ENCODE assay signal across 26 cellular contexts in the genomic region with DNA sequence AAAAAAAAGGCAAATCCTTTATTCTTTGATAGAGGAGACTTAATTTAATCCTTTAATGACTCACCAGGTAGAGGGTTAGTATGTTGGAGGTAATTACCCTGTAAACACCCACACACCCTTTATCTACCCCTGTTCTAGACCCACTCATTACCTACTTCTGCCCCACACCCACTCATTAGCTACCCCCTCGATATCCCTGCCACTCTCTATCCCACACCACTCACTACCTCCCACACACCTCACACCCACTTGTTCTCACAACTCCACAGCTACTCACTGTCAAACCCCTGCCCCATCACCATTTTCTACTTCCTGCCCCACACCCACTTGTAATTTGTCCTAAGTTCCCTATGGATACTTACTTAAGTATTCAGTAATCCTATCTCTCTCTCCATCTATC.
"Had no signal": no experiment of that assay in that cellular context is flagged by ENCODE, and none has a peak within 500 bp of the region (broad histone marks: within the 10 kb centered on the region; RNA-seq: fewer than 3 reads in every experiment).

No MANE protein-coding gene starts in this region.

- H3K9me3 ChIP-seq: ovary, psoas muscle, right lobe of liver, thoracic aorta, thyroid gland, vagina had no signal

- H3K79me2 ChIP-seq: parathyroid adenoma had no signal

- ATAC-seq: natural killer cell; psoas muscle; right cardiac atrium; right lobe of liver; stimulated activated effector memory CD8-positive, alpha-beta T cell treated with anti-CD3 and anti-CD28 coated beads, Interleukin-12 subunit alpha, Interleukin-12 subunit beta, amount 100 ng/mL, for 72 hours; stimulated activated naive B cell treated with anti-CD40 and anti-IgM and Interleukin-4, amounts not matched to agents 10 μg/mL and 1 μg/mL and 100 μg/mL, for 72 hours had no signal

- H3K27ac ChIP-seq: neural progenitor cell, ovary, parathyroid adenoma, psoas muscle, right lobe of liver, sigmoid colon, stomach, thoracic aorta, thyroid gland, tibial nerve, upper lobe of left lung, vagina had no signal

- DNase-seq: natural killer cell; occipital lobe; ovary; posterior cingulate gyrus; psoas muscle; right cardiac atrium; right lobe of liver; sigmoid colon; small intestine; stimulated activated CD4-positive, alpha-beta T cell treated with anti-CD3 and anti-CD28 coated beads, Interleukin-15, amount 100 ng/mL, for 24 hours; stimulated activated CD4-positive, alpha-beta T cell treated with anti-CD3 and anti-CD28 coated beads, Interleukin-2, amount 100 ng/mL, for 24 hours; stimulated activated CD4-positive, alpha-beta T cell treated with anti-CD3 and anti-CD28 coated beads, Interleukin-2, amount 100 ng/mL, for 48 hours; stimulated activated CD4-positive, alpha-beta T cell treated with anti-CD3 and anti-CD28 coated beads, Interleukin-4, amount 100 ng/mL, for 24 hours; stimulated activated naive B cell treated with anti-CD40 and anti-IgM and Interleukin-4, amounts not matched to agents 10 μg/mL and 1 μg/mL and 100 μg/mL, for 72 hours; stimulated activated naive CD4-positive, alpha-beta T cell treated with Interleukin-2 at 50 U/mL for 16 hours; stomach; thyroid gland; trophoblast cell; upper lobe of left lung had no signal

- H2AFZ ChIP-seq: neural progenitor cell, parathyroid adenoma had no signal

- FAIRE-seq: small intestine, urothelium cell line had no signal

- H3K9ac ChIP-seq: neural progenitor cell, parathyroid adenoma had no signal

- H3K4me3 ChIP-seq: neural progenitor cell, ovary, psoas muscle, right lobe of liver, sigmoid colon, stomach, thoracic aorta, thyroid gland, tibial nerve, upper lobe of left lung, vagina had no signal

- H3K4me2 ChIP-seq: neural progenitor cell had no signal

- H3K36me3 ChIP-seq: neural progenitor cell, ovary, right lobe of liver, sigmoid colon, stomach, thoracic aorta, thyroid gland, tibial nerve, upper lobe of left lung, vagina had no signal

- H3K4me1 ChIP-seq: neural progenitor cell, parathyroid adenoma, psoas muscle, right lobe of liver, sigmoid colon, stomach, thyroid gland, tibial nerve, upper lobe of left lung, vagina had no signal

- H3K27me3 ChIP-seq: neural progenitor cell, ovary, right lobe of liver, sigmoid colon, stomach, thyroid gland, tibial nerve, upper lobe of left lung, vagina had no signal
